ENCODE assay signal across 8 cellular contexts in genomic region chr11:110428956-110429613, GRCh38. TPM values are rescaled to one million over a fixed set of nuclear protein-coding genes. Genes with fewer than 3 reads are reported as not detected.
DNase-seq lines count a peak whose midpoint lies in the region; ATAC-seq and TF ChIP-seq lines count a peak whose summit lies in the region.

No MANE protein-coding gene starts in this region.

- no peaks in the 10 kb centered on the region for H3K9me3 ChIP-seq in neural cell (ENCODE audit: low read length)

- no peaks in the 10 kb centered on the region for H3F3A ChIP-seq in neural cell (ENCODE audit: insufficient read depth, low read length, poor library complexity, severe bottlenecking)

- DNase-seq in LNCaP clone FGC (ENCODE audit: low read depth), result no peak
- DNase-seq in choroid plexus epithelial cell (ENCODE audit: low read depth), result no peak
- no peak for DNase-seq in NCI-H526 (lab: John Stamatoyannopoulos, UW)
- no peak for DNase-seq in amygdala (lab: John Stamatoyannopoulos, UW)

- peaks cover 3% of the 10 kb centered on the region for H4K20me1 ChIP-seq in neural cell (ENCODE audit: insufficient read depth)

- TF ChIP-seq CTCF in C4-2B (conservative IDR thresholded peaks at IDR 0.05) (no peak), LNCaP clone FGC (IDR thresholded peaks at IDR 0.05; ENCODE audit: control insufficient read depth, extremely low read depth, insufficient read depth) (no peak), choroid plexus epithelial cell (conservative IDR thresholded peaks at IDR 0.05; ENCODE audit: low read depth, low read length) (no peak), neural cell (IDR thresholded peaks at IDR 0.05; ENCODE audit: poor library complexity, severe bottlenecking) (no peak)

- no peaks in the 10 kb centered on the region for H3K9me2 ChIP-seq in neural cell (ENCODE audit: insufficient read depth, low read length)

- peak overlapping the region; percentile 54 for H3K4me2 ChIP-seq in neural cell (ENCODE audit: low read length)

- H2AFZ ChIP-seq in neural cell (ENCODE audit: low read depth, low read length), result peak overlapping the region; percentile 86

- peaks cover 34% of the 10 kb centered on the region for H3K79me2 ChIP-seq in neural cell (replicated peaks; ENCODE audit: insufficient read depth, low read length)

- TF ChIP-seq RAD21 in neural cell (conservative IDR thresholded peaks at IDR 0.05), result no peak

- no peak for TF ChIP-seq EP300 in neural cell (conservative IDR thresholded peaks at IDR 0.05; ENCODE audit: poor library complexity, severe bottlenecking)

- peak overlapping the region; percentile 85 for H3K4me3 ChIP-seq in LNCaP clone FGC (ENCODE audit: low read depth, low read length)
- H3K4me3 ChIP-seq in choroid plexus epithelial cell (ENCODE audit: low read depth, low read length), result peak overlapping the region; percentile 94
- H3K4me3 ChIP-seq in neural cell (ENCODE audit: low read length), result peak overlapping the region; percentile 94

- H3K27ac ChIP-seq in C4-2B, result peak overlapping the region; percentile 86; the same call in 1 of the 2 replicates
- H3K27ac ChIP-seq in neural cell (ENCODE audit: low read length), result peak overlapping the region; percentile 59

- peak overlapping the region; percentile 81 for H3K9ac ChIP-seq in neural cell (ENCODE audit: low read length)

- no peaks in the 10 kb centered on the region for H3K36me3 ChIP-seq in neural cell (ENCODE audit: insufficient read depth, low read length)

- no peaks in the 10 kb centered on the region for H3K27me3 ChIP-seq in neural cell (ENCODE audit: insufficient read depth, low read depth, low read length)

- ATAC-seq in esophagus mucosa (no peak), GM19035 (IDR thresholded peaks at IDR 0.05; ENCODE audit: unreplicated experiment) (no peak)

TF ChIP-seq in neural cell, 6 proteins besides CTCF, POLR2A, EP300 and RAD21:
- TF ChIP-seq MXI1 (conservative IDR thresholded peaks at IDR 0.05; ENCODE audit: poor library complexity, severe bottlenecking) (no peak), EZH2 (IDR thresholded peaks at IDR 0.05; ENCODE audit: borderline replicate concordance, insufficient read depth, low read length, poor library complexity, severe bottlenecking) (no peak), REST (IDR thresholded peaks at IDR 0.05; ENCODE audit: borderline replicate concordance) (no peak), TAF1 (IDR thresholded peaks at IDR 0.05; ENCODE audit: low read depth) (no peak), SMC3 (conservative IDR thresholded peaks at IDR 0.05; ENCODE audit: poor library complexity) (no peak), POLR2AphosphoS5 (IDR thresholded peaks at IDR 0.05) (no peak)

RNA-seq across cellular contexts. Expression of gene FDX1, which starts 0.7 kb away (rescaled TPM):
- polyA plus RNA-seq in neural cell, result 13.9 and 14.3 TPM in 2 replicates
- 14.1 and 15.0 TPM in 2 replicates for polyA minus RNA-seq in neural cell
- 9.7 TPM for total RNA-seq in esophagus mucosa
